In genomic region chr2:59034791-59035190, GRCh38 we compare ENCODE assay signal across 2 cellular contexts.
TF ChIP-seq lines count a peak whose summit lies in the region.

No MANE protein-coding gene starts in this region.

TF ChIP-seq in A549, 52 proteins besides CTCF, POLR2A, EP300 and RAD21 (continued from another document):
- TF ChIP-seq RFX5 (IDR thresholded peaks at IDR 0.05) = no peak
- no peak for TF ChIP-seq E2F6 (IDR thresholded peaks at IDR 0.05; ENCODE audit: borderline replicate concordance, low read depth)
- TF ChIP-seq HOXA7 (CRISPR knock-in tag; IDR thresholded peaks at IDR 0.05) = no peak
- TF ChIP-seq ESRRA (IDR thresholded peaks at IDR 0.05; ENCODE audit: borderline replicate concordance, low read length) = no peak
- TF ChIP-seq CHD4 (IDR thresholded peaks at IDR 0.05; ENCODE audit: borderline replicate concordance) = no peak
- TF ChIP-seq HMGXB4 (CRISPR knock-in tag; IDR thresholded peaks at IDR 0.05; ENCODE audit: borderline replicate concordance) = no peak

TF ChIP-seq in WTC11, 78 proteins besides CTCF, POLR2A, EP300 and RAD21 (continued from another document):
- TF ChIP-seq, protein P1, sequence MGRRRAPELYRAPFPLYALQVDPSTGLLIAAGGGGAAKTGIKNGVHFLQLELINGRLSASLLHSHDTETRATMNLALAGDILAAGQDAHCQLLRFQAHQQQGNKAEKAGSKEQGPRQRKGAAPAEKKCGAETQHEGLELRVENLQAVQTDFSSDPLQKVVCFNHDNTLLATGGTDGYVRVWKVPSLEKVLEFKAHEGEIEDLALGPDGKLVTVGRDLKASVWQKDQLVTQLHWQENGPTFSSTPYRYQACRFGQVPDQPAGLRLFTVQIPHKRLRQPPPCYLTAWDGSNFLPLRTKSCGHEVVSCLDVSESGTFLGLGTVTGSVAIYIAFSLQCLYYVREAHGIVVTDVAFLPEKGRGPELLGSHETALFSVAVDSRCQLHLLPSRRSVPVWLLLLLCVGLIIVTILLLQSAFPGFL (CRISPR knock-in tag; IDR thresholded peaks at IDR 0.05; ENCODE audit: borderline replicate concordance) = no peak
- no peak for TF ChIP-seq ZMAT4 (CRISPR knock-in tag; IDR thresholded peaks at IDR 0.05)
- no peak for TF ChIP-seq JUN (CRISPR knock-in tag; IDR thresholded peaks at IDR 0.05)
- no peak for TF ChIP-seq ZNF512 (CRISPR knock-in tag; IDR thresholded peaks at IDR 0.05; ENCODE audit: borderline replicate concordance)
- TF ChIP-seq IRF1 (CRISPR knock-in tag; IDR thresholded peaks at IDR 0.05) = no peak
- TF ChIP-seq MYBL2 (CRISPR knock-in tag; IDR thresholded peaks at IDR 0.05) = no peak
- no peak for TF ChIP-seq ZNF138 (CRISPR knock-in tag; conservative IDR thresholded peaks at IDR 0.05)
- TF ChIP-seq, protein P2, sequence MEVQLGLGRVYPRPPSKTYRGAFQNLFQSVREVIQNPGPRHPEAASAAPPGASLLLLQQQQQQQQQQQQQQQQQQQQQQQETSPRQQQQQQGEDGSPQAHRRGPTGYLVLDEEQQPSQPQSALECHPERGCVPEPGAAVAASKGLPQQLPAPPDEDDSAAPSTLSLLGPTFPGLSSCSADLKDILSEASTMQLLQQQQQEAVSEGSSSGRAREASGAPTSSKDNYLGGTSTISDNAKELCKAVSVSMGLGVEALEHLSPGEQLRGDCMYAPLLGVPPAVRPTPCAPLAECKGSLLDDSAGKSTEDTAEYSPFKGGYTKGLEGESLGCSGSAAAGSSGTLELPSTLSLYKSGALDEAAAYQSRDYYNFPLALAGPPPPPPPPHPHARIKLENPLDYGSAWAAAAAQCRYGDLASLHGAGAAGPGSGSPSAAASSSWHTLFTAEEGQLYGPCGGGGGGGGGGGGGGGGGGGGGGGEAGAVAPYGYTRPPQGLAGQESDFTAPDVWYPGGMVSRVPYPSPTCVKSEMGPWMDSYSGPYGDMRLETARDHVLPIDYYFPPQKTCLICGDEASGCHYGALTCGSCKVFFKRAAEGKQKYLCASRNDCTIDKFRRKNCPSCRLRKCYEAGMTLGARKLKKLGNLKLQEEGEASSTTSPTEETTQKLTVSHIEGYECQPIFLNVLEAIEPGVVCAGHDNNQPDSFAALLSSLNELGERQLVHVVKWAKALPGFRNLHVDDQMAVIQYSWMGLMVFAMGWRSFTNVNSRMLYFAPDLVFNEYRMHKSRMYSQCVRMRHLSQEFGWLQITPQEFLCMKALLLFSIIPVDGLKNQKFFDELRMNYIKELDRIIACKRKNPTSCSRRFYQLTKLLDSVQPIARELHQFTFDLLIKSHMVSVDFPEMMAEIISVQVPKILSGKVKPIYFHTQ (CRISPR knock-in tag; IDR thresholded peaks at IDR 0.05) = no peak
- TF ChIP-seq TEAD1 (CRISPR knock-in tag; IDR thresholded peaks at IDR 0.05) = no peak
- TF ChIP-seq, protein P3, sequence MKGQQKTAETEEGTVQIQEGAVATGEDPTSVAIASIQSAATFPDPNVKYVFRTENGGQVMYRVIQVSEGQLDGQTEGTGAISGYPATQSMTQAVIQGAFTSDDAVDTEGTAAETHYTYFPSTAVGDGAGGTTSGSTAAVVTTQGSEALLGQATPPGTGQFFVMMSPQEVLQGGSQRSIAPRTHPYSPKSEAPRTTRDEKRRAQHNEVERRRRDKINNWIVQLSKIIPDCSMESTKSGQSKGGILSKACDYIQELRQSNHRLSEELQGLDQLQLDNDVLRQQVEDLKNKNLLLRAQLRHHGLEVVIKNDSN (CRISPR knock-in tag; IDR thresholded peaks at IDR 0.05) = no peak
- TF ChIP-seq GTF2I (CRISPR knock-in tag; conservative IDR thresholded peaks at IDR 0.05) = no peak
- TF ChIP-seq FOXJ3 (CRISPR knock-in tag; IDR thresholded peaks at IDR 0.05; ENCODE audit: borderline replicate concordance) = no peak
- no peak for TF ChIP-seq RORB (CRISPR knock-in tag; IDR thresholded peaks at IDR 0.05)
- no peak for TF ChIP-seq CBFB (CRISPR knock-in tag; IDR thresholded peaks at IDR 0.05; ENCODE audit: low read depth)
